ENCODE assay signal across 1 cellular context in the genomic region with DNA sequence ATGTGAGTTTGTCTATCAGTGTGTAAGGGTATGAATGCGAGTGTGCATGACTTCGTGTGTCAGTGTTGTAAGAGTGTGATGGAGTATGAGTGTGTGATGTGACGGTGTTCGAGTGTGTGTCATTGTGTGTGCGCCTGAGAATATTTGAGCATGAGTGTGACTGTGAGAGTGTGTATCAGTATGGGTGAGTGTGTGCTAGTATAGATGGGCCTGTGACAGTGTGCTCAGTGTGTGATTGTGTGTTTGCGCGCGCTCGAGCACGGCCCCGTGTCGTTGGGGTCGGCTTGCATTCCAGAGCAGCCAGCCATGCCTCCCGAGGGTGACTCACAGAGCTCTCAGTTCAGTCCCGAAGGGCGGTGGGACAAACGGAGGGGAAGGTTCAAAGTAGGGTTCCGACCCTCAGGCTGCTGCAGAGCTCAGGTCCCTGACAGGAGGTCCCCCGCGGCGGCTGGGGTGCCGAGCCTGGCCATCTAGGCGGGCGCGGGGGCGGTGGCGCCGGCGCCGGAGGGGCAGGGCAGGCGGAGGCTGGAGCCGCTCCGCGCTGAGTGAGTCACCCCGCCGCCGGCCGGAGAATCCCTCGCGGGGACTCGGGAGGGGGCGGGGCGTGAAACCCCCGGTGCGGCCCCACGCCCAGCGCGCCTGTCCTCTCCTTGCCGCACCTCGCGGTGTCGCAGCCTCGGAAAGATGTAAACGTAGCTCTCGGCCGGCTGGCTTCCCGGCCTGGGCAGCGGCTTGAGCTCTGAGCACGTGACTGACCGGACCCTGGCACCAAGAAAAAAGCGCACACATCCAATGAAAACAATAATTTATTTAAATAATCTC.
TF ChIP-seq lines count a peak whose summit lies in the region.

No MANE protein-coding gene starts in this region.

TF ChIP-seq in K562, 482 proteins besides CTCF, POLR2A, EP300 and RAD21 (continued from another document and continues in another):
- TF ChIP-seq MNT (conservative IDR thresholded peaks at IDR 0.05) (peak; percentile 79 to 87), ZNF584 (CRISPR knock-in tag; IDR thresholded peaks at IDR 0.05; ENCODE audit: low read depth) (peak; percentile 51), WHSC1 (IDR thresholded peaks at IDR 0.05; ENCODE audit: low read length) (no peak), ARHGAP35 (IDR thresholded peaks at IDR 0.05; ENCODE audit: partially characterized antibody) (peak; percentile 70), MYBL2 (IDR thresholded peaks at IDR 0.05; ENCODE audit: low read depth) (no peak), MYBL2 (CRISPR knock-in tag; IDR thresholded peaks at IDR 0.05; ENCODE audit: borderline replicate concordance) (no peak), ZFX (CRISPR knock-in tag; IDR thresholded peaks at IDR 0.05) (peak; percentile 54), DPF2 (IDR thresholded peaks at IDR 0.05) (peak; percentile 87), SRSF1 (IDR thresholded peaks at IDR 0.05; ENCODE audit: low read depth, low read length) (no peak), MCM2 (IDR thresholded peaks at IDR 0.05; ENCODE audit: low read depth) (no peak), ZNF507 (tag; conservative IDR thresholded peaks at IDR 0.05) (no peak), NR1H2 (CRISPR knock-in tag; IDR thresholded peaks at IDR 0.05) (0 out of 2 replicates have a peak, but pooled peaks have one; percentile 75), TEAD1 (CRISPR knock-in tag; IDR thresholded peaks at IDR 0.05) (peak; percentile 18 to 94; a peak in 2 of 4 replicates), RHOXF2B (CRISPR knock-in tag; conservative IDR thresholded peaks at IDR 0.05) (no peak), IFI16 (CRISPR knock-in tag; IDR thresholded peaks at IDR 0.05) (no peak), MAZ (CRISPR knock-in tag; conservative IDR thresholded peaks at IDR 0.05 in 1 of 2, IDR thresholded peaks at IDR 0.05 in 1 of 2) (peak; percentile 90 to 96), MECOM (CRISPR knock-in tag; IDR thresholded peaks at IDR 0.05) (0 out of 2 replicates have a peak, but pooled peaks have one; percentile 34), SMARCE1 (IDR thresholded peaks at IDR 0.05) (peak; percentile 83; the same call in 1 of the 2 replicates), HMGN3 (IDR thresholded peaks at IDR 0.05; ENCODE audit: borderline replicate concordance, extremely low read depth, insufficient read length, low read depth, low read length) (peak; percentile 97), USF1 (CRISPR knock-in tag; IDR thresholded peaks at IDR 0.05) (peak; percentile 90), U2AF2 (optimal IDR thresholded peaks at IDR 0.05; ENCODE audit: low read depth, low read length) (no peak), ZNF12 (CRISPR knock-in tag; IDR thresholded peaks at IDR 0.05) (peak; percentile 86), SNIP1 (IDR thresholded peaks at IDR 0.05; ENCODE audit: low read depth) (no peak), POLR2G (IDR thresholded peaks at IDR 0.05; ENCODE audit: low read depth, low read length) (peak; percentile 93), MTA3 (IDR thresholded peaks at IDR 0.05; ENCODE audit: borderline replicate concordance) (peak; percentile 95), ZNF133 (CRISPR knock-in tag; IDR thresholded peaks at IDR 0.05) (no peak), ZFP91 (CRISPR knock-in tag; IDR thresholded peaks at IDR 0.05) (no peak; the same call in 1 of the 2 replicates), CBX8 (IDR thresholded peaks at IDR 0.05; ENCODE audit: borderline replicate concordance, extremely low read depth, low read depth, low read length, poor library complexity, severe bottlenecking) (no peak), SREBF1 (IDR thresholded peaks at IDR 0.05; ENCODE audit: borderline replicate concordance, low read depth, low read length) (no peak), ZNF263 (CRISPR knock-in tag; IDR thresholded peaks at IDR 0.05; ENCODE audit: borderline replicate concordance) (peak; percentile 32; the same call in 1 of the 2 replicates), HSF4 (CRISPR knock-in tag; IDR thresholded peaks at IDR 0.05; ENCODE audit: borderline replicate concordance) (0 out of 2 replicates have a peak, but pooled peaks have one; percentile 17), CHD1 (IDR thresholded peaks at IDR 0.05; ENCODE audit: low read length) (no peak), CBX3 (IDR thresholded peaks at IDR 0.05; ENCODE audit: borderline replicate concordance in 1 of 2, low read length in 2 of 2) (peak in 1 of 2 experiments; percentile 72; a peak in 2 of 3 replicates), TAF15 (IDR thresholded peaks at IDR 0.05; ENCODE audit: low read depth, low read length) (no peak), NONO (IDR thresholded peaks at IDR 0.05; ENCODE audit: low read depth in 2 of 2, low read length in 1 of 2) (peak in 1 of 2 experiments; percentile 94; a peak in 2 of 4 replicates), PHF21A (IDR thresholded peaks at IDR 0.05; ENCODE audit: borderline replicate concordance, low read depth) (no peak), PKNOX1 (IDR thresholded peaks at IDR 0.05) (peak; percentile 39), TFE3 (CRISPR knock-in tag; IDR thresholded peaks at IDR 0.05) (peak; percentile 95), TFAM (CRISPR knock-in tag; conservative IDR thresholded peaks at IDR 0.05) (no peak), STAG1 (CRISPR knock-in tag; IDR thresholded peaks at IDR 0.05; ENCODE audit: borderline replicate concordance) (no peak), CREBBP (IDR thresholded peaks at IDR 0.05; ENCODE audit: low read depth, low read length) (no peak), MEF2A (IDR thresholded peaks at IDR 0.05; ENCODE audit: control insufficient read depth, low read depth, low read length) (no peak), NCOR1 (IDR thresholded peaks at IDR 0.05) (peak; percentile 43), JUND (IDR thresholded peaks at IDR 0.05; ENCODE audit: borderline replicate concordance, low read depth, low read length) (peak; percentile 98), JUND (tag; IDR thresholded peaks at IDR 0.05; ENCODE audit: borderline replicate concordance, low read depth, low read length) (peak; percentile 90; the same call in 2 of the 3 replicates), MTA2 (IDR thresholded peaks at IDR 0.05; ENCODE audit: low read depth) (no peak), ETV6 (IDR thresholded peaks at IDR 0.05; ENCODE audit: borderline replicate concordance in 1 of 2, low read depth in 2 of 2, low read length in 1 of 2) (no peak), ETV6 (CRISPR knock-in tag; IDR thresholded peaks at IDR 0.05; ENCODE audit: borderline replicate concordance) (no peak), BCL6 (CRISPR knock-in tag; IDR thresholded peaks at IDR 0.05) (no peak), IRF1 (CRISPR knock-in tag; IDR thresholded peaks at IDR 0.05; ENCODE audit: borderline replicate concordance) (no peak), SAP30 (IDR thresholded peaks at IDR 0.05; ENCODE audit: borderline replicate concordance, insufficient read depth, low read depth, low read length, poor library complexity, severe bottlenecking) (peak; percentile 27)
- TF ChIP-seq, protein P1, sequence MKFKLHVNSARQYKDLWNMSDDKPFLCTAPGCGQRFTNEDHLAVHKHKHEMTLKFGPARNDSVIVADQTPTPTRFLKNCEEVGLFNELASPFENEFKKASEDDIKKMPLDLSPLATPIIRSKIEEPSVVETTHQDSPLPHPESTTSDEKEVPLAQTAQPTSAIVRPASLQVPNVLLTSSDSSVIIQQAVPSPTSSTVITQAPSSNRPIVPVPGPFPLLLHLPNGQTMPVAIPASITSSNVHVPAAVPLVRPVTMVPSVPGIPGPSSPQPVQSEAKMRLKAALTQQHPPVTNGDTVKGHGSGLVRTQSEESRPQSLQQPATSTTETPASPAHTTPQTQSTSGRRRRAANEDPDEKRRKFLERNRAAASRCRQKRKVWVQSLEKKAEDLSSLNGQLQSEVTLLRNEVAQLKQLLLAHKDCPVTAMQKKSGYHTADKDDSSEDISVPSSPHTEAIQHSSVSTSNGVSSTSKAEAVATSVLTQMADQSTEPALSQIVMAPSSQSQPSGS (CRISPR knock-in tag; IDR thresholded peaks at IDR 0.05), result no peak
- TF ChIP-seq, protein P2, sequence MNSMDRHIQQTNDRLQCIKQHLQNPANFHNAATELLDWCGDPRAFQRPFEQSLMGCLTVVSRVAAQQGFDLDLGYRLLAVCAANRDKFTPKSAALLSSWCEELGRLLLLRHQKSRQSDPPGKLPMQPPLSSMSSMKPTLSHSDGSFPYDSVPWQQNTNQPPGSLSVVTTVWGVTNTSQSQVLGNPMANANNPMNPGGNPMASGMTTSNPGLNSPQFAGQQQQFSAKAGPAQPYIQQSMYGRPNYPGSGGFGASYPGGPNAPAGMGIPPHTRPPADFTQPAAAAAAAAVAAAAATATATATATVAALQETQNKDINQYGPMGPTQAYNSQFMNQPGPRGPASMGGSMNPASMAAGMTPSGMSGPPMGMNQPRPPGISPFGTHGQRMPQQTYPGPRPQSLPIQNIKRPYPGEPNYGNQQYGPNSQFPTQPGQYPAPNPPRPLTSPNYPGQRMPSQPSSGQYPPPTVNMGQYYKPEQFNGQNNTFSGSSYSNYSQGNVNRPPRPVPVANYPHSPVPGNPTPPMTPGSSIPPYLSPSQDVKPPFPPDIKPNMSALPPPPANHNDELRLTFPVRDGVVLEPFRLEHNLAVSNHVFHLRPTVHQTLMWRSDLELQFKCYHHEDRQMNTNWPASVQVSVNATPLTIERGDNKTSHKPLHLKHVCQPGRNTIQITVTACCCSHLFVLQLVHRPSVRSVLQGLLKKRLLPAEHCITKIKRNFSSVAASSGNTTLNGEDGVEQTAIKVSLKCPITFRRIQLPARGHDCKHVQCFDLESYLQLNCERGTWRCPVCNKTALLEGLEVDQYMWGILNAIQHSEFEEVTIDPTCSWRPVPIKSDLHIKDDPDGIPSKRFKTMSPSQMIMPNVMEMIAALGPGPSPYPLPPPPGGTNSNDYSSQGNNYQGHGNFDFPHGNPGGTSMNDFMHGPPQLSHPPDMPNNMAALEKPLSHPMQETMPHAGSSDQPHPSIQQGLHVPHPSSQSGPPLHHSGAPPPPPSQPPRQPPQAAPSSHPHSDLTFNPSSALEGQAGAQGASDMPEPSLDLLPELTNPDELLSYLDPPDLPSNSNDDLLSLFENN (IDR thresholded peaks at IDR 0.05; ENCODE audit: low read depth in 2 of 2, low read length in 2 of 2), result no peak
- TF ChIP-seq, protein P3, sequence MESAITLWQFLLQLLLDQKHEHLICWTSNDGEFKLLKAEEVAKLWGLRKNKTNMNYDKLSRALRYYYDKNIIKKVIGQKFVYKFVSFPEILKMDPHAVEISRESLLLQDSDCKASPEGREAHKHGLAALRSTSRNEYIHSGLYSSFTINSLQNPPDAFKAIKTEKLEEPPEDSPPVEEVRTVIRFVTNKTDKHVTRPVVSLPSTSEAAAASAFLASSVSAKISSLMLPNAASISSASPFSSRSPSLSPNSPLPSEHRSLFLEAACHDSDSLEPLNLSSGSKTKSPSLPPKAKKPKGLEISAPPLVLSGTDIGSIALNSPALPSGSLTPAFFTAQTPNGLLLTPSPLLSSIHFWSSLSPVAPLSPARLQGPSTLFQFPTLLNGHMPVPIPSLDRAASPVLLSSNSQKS (CRISPR knock-in tag; IDR thresholded peaks at IDR 0.05), result no peak
